ENCODE assay signal across 8 cellular contexts in the genomic region with DNA sequence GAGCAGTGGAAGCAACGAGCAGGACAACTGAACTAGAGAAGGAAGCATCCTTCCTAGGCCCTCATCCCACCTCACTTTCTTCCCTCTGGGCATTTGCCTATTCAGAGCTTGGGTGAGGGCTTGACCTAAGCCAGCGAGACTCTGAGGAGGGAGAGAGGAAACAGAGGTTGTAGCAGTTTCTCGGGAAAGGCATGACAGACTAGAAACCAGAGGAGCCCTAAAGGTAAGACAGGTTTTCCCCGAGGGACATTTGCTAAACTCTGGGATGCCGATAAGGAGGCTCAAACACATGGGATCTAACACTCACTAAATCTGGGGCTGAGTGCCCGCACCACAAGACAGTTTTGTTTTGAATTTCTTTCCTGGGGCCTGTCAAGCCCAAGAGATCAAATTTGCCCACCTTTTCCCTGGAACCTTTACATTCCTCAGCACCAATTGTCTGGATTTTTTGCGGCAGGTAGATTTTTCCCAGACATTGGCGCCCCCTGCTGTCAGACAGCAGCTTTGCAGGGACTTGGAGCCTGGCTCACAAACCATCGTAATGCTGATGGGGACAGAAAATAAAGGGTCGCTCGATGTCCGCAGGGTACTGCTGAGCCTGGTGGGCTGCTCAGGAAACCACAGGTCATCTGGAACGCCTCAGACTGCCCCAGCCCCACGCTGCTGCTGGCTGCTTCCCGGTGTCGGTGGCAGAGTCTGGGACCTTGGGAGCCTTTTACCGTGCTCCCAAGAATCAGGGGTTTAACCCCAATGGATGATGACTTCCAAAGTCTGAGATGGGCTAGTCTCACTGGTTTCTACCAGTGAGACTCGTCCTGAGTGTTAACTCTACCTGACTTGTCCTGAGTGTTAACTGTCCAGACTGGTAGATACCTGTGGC. TPM values are rescaled to one million over a fixed set of nuclear protein-coding genes. Genes with fewer than 3 reads are reported as not detected.
DNase-seq lines count a peak whose midpoint lies in the region.

No MANE protein-coding gene starts in this region.

- no peaks in the 10 kb centered on the region for H3K36me3 Mint-ChIP-seq in activated naive CD8-positive, alpha-beta T cell treated with anti-CD3 and anti-CD28 coated beads for 36 hours
- H3K36me3 Mint-ChIP-seq in immature natural killer cell = peaks cover 0 to 3% (median 0%) of the 10 kb centered on the region in 3 donors

- no peak overlapping the region for H3K27ac Mint-ChIP-seq in activated naive CD8-positive, alpha-beta T cell treated with anti-CD3 and anti-CD28 coated beads for 36 hours
- peak overlapping the region in 1 of 6 donors; percentile 50 for H3K27ac Mint-ChIP-seq in immature natural killer cell

- H3K9me3 Mint-ChIP-seq in activated naive CD8-positive, alpha-beta T cell treated with anti-CD3 and anti-CD28 coated beads for 36 hours = peaks cover 2% of the 10 kb centered on the region
- H3K9me3 Mint-ChIP-seq in immature natural killer cell = peaks cover 0 to 2% (median 0%) of the 10 kb centered on the region in 6 donors

- DNase-seq in NCI-H82 (lab: John Stamatoyannopoulos, UW) (peak; percentile 43), NCI-H82 treated with DMSO at 0.1 percent for 48 hours (lab: John Stamatoyannopoulos, UW; ENCODE audit: unreplicated experiment) (no peak), SK-N-DZ (ENCODE audit: low spot score) (peak; percentile 11), immature natural killer cell (peak; percentile 45 to 52 (median 47)), AG08395 (ENCODE audit: low spot score) (no peak), hippocampal formation (lab: John Stamatoyannopoulos, UW) (no peak)
- peak; percentile 23 for DNase-seq in activated naive CD8-positive, alpha-beta T cell treated with anti-CD3 and anti-CD28 coated beads for 36 hours
- DNase-seq in stimulated activated CD4-positive, alpha-beta T cell treated with anti-CD3 and anti-CD28 coated beads, Interleukin-2, amount 100 ng/mL, for 4 hours (ENCODE audit: low read depth) = peak; percentile 19

- no peaks in the 10 kb centered on the region for H3K27me3 Mint-ChIP-seq in activated naive CD8-positive, alpha-beta T cell treated with anti-CD3 and anti-CD28 coated beads for 36 hours
- peaks cover 0 to 2% (median 2%) of the 10 kb centered on the region in 3 donors for H3K27me3 Mint-ChIP-seq in immature natural killer cell (ENCODE audit: low read depth in 3 of 3)

- H3K4me3 Mint-ChIP-seq in activated naive CD8-positive, alpha-beta T cell treated with anti-CD3 and anti-CD28 coated beads for 36 hours = no peak overlapping the region
- H3K4me3 Mint-ChIP-seq in immature natural killer cell = no peak overlapping the region

- H3K4me1 Mint-ChIP-seq in activated naive CD8-positive, alpha-beta T cell treated with anti-CD3 and anti-CD28 coated beads for 36 hours = no peaks in the 10 kb centered on the region
- H3K4me1 Mint-ChIP-seq in immature natural killer cell = peaks cover 9 to 11% of the 10 kb centered on the region in 2 donors

RNA-seq across cellular contexts. Expression of gene TSPAN2, which starts 23.4 kb away (rescaled TPM):
- 0.07 TPM in 1 of 2 replicates, not detected in the other for polyA plus RNA-seq in SK-N-DZ (2014; cell fraction: cytosol; rRNA removed)
- polyA plus RNA-seq in SK-N-DZ (2014; cell fraction: nucleus; rRNA removed) = 0.05 and 0.08 TPM in 2 replicates
- total RNA-seq in activated naive CD8-positive, alpha-beta T cell treated with anti-CD3 and anti-CD28 coated beads for 36 hours = under 1 TPM; 0.16 to 0.26 TPM
- polyA plus RNA-seq in immature natural killer cell = 10 to 100 TPM; 50.1 to 80.1 (median 76.2) TPM

Comparison
In these comparisons a context has a peak if more than half of its experiments do, and no peak if none do; other contexts are left out.
1. DNase-seq: peak in NCI-H82 (single experiment), SK-N-DZ (single experiment), activated naive CD8-positive, alpha-beta T cell treated with anti-CD3 and anti-CD28 coated beads for 36 hours (single experiment), immature natural killer cell (3 of 3) and stimulated activated CD4-positive, alpha-beta T cell treated with anti-CD3 and anti-CD28 coated beads, Interleukin-2, amount 100 ng/mL, for 4 hours (single experiment); none in NCI-H82 treated with DMSO at 0.1 percent for 48 hours (single experiment), AG08395 (single experiment) and hippocampal formation (0 of 2).